29 cellular contexts compared by ENCODE assay signal in genomic region chr7:131867461-131867860, GRCh38.
"Had no signal": no experiment of that assay in that cellular context is flagged by ENCODE, and none has a peak within 500 bp of the region (broad histone marks: within the 10 kb centered on the region; RNA-seq: fewer than 3 reads in every experiment).

No MANE protein-coding gene starts in this region.

- DNase-seq: stimulated activated CD4-positive, alpha-beta T cell treated with anti-CD3 and anti-CD28 coated beads, Interleukin-2, amount 100 ng/mL, for 48 hours; stimulated activated CD4-positive, alpha-beta T cell treated with anti-CD3 and anti-CD28 coated beads, Interleukin-4, amount 100 ng/mL, for 1 hour; stimulated activated CD4-positive, alpha-beta T cell treated with anti-CD3 and anti-CD28 coated beads, Interleukin-4, amount 100 ng/mL, for 24 hours; stimulated activated CD4-positive, alpha-beta T cell treated with anti-CD3 and anti-CD28 coated beads, Interleukin-4, amount 100 ng/mL, for 4 hours; stimulated activated CD8-positive, alpha-beta memory T cell treated with anti-CD3 and anti-CD28 coated beads, Interleukin-4, amount 100 ng/mL, for 48 hours; stimulated activated naive B cell treated with anti-CD40 and anti-IgM and Interleukin-4, amounts not matched to agents 10 μg/mL and 1 μg/mL and 100 μg/mL, for 72 hours; stimulated activated naive CD4-positive, alpha-beta T cell; stimulated activated naive CD4-positive, alpha-beta T cell treated with Interleukin-2 at 50 U/mL for 16 hours; stimulated activated naive CD8-positive, alpha-beta T cell treated with anti-CD3 and anti-CD28 coated beads, Interleukin-15, amount 100 ng/mL, for 72 hours; stimulated activated naive CD8-positive, alpha-beta T cell treated with anti-CD3 and anti-CD28 coated beads, Interleukin-15, Interleukin-2, amounts not matched to agents 100 U/mL and 50 U/mL, for 24 hours; stomach; substantia nigra; testis; thyroid gland; tibial artery; transverse colon; trophoblast cell; upper lobe of left lung; upper lobe of right lung; uterus had no signal

- H3K36me3 Mint-ChIP-seq: stimulated activated effector memory CD8-positive, alpha-beta T cell treated with anti-CD3 and anti-CD28 coated beads, Interleukin-12 subunit alpha, Interleukin-12 subunit beta, amount 100 ng/mL, for 72 hours; stimulated activated memory B cell treated with anti-CD40 and anti-IgM and Interleukin-4, amounts not matched to agents 10 μg/mL and 1 μg/mL and 100 μg/mL, for 72 hours; stimulated activated naive B cell treated with anti-CD40 and anti-IgM and Interleukin-4, amounts not matched to agents 10 μg/mL and 1 μg/mL and 100 μg/mL, for 72 hours; type B pancreatic cell had no signal

- FAIRE-seq: urothelium cell line had no signal

- H3K9me3 ChIP-seq: stomach, suprapubic skin, testis, thoracic aorta, thyroid gland, tibial artery, tibial nerve, transverse colon, upper lobe of left lung, upper lobe of right lung, uterus, vagina had no signal

- H3K27ac ChIP-seq: stomach, suprapubic skin, testis, thoracic aorta, thyroid gland, tibial artery, tibial nerve, transverse colon, upper lobe of left lung, upper lobe of right lung, uterus, vagina had no signal

- H3K9me3 Mint-ChIP-seq: stimulated activated effector memory CD8-positive, alpha-beta T cell treated with anti-CD3 and anti-CD28 coated beads, Interleukin-12 subunit alpha, Interleukin-12 subunit beta, amount 100 ng/mL, for 72 hours; type B pancreatic cell had no signal

- H3K4me3 ChIP-seq: stomach, suprapubic skin, testis, thoracic aorta, thyroid gland, tibial artery, tibial nerve, transverse colon, upper lobe of left lung, upper lobe of right lung, uterus, vagina had no signal

- H3K36me3 ChIP-seq: stomach, suprapubic skin, thoracic aorta, thyroid gland, tibial artery, tibial nerve, transverse colon, upper lobe of left lung, upper lobe of right lung, uterus, vagina had no signal

- H3K27me3 ChIP-seq: testis, thyroid gland, tibial nerve, transverse colon, upper lobe of left lung, upper lobe of right lung, uterus, vagina had no signal

- H3K4me3 Mint-ChIP-seq: stimulated activated effector memory CD8-positive, alpha-beta T cell treated with anti-CD3 and anti-CD28 coated beads, Interleukin-12 subunit alpha, Interleukin-12 subunit beta, amount 100 ng/mL, for 72 hours; stimulated activated memory B cell treated with anti-CD40 and anti-IgM and Interleukin-4, amounts not matched to agents 10 μg/mL and 1 μg/mL and 100 μg/mL, for 72 hours; stimulated activated naive B cell treated with anti-CD40 and anti-IgM and Interleukin-4, amounts not matched to agents 10 μg/mL and 1 μg/mL and 100 μg/mL, for 72 hours; stimulated activated naive CD8-positive, alpha-beta T cell treated with anti-CD3 and anti-CD28 coated beads, Interleukin-15, amount 100 ng/mL, for 72 hours; stimulated activated naive CD8-positive, alpha-beta T cell treated with anti-CD3 and anti-CD28 coated beads, Interleukin-15, Interleukin-2, amounts not matched to agents 100 ng/mL and 50 ng/mL, for 24 hours; type B pancreatic cell had no signal

- H3K4me1 ChIP-seq: suprapubic skin, testis, thyroid gland, tibial artery, transverse colon, upper lobe of right lung, uterus, vagina had no signal

- ATAC-seq: stimulated activated effector memory CD8-positive, alpha-beta T cell treated with anti-CD3 and anti-CD28 coated beads, Interleukin-12 subunit alpha, Interleukin-12 subunit beta, amount 100 ng/mL, for 72 hours; stimulated activated memory B cell treated with anti-CD40 and anti-IgM and Interleukin-4, amounts not matched to agents 10 μg/mL and 1 μg/mL and 100 μg/mL, for 72 hours; stimulated activated naive B cell treated with anti-CD40 and anti-IgM and Interleukin-4, amounts not matched to agents 10 μg/mL and 1 μg/mL and 100 μg/mL, for 72 hours; stimulated activated naive CD8-positive, alpha-beta T cell treated with anti-CD3 and anti-CD28 coated beads, Interleukin-15, amount 100 ng/mL, for 72 hours; stimulated activated naive CD8-positive, alpha-beta T cell treated with anti-CD3 and anti-CD28 coated beads, Interleukin-15, Interleukin-2, amounts not matched to agents 100 U/mL and 50 U/mL, for 24 hours; upper lobe of right lung had no signal

- H3K27ac Mint-ChIP-seq: stimulated activated effector memory CD8-positive, alpha-beta T cell treated with anti-CD3 and anti-CD28 coated beads, Interleukin-12 subunit alpha, Interleukin-12 subunit beta, amount 100 ng/mL, for 72 hours; stimulated activated memory B cell treated with anti-CD40 and anti-IgM and Interleukin-4, amounts not matched to agents 10 μg/mL and 1 μg/mL and 100 μg/mL, for 72 hours; stimulated activated naive B cell treated with anti-CD40 and anti-IgM and Interleukin-4, amounts not matched to agents 10 μg/mL and 1 μg/mL and 100 μg/mL, for 72 hours; stimulated activated naive CD8-positive, alpha-beta T cell treated with anti-CD3 and anti-CD28 coated beads, Interleukin-15, Interleukin-2, amounts not matched to agents 100 ng/mL and 50 ng/mL, for 24 hours; type B pancreatic cell had no signal

- H3K4me1 Mint-ChIP-seq: stimulated activated effector memory CD8-positive, alpha-beta T cell treated with anti-CD3 and anti-CD28 coated beads, Interleukin-12 subunit alpha, Interleukin-12 subunit beta, amount 100 ng/mL, for 72 hours; stimulated activated memory B cell treated with anti-CD40 and anti-IgM and Interleukin-4, amounts not matched to agents 10 μg/mL and 1 μg/mL and 100 μg/mL, for 72 hours; stimulated activated naive B cell treated with anti-CD40 and anti-IgM and Interleukin-4, amounts not matched to agents 10 μg/mL and 1 μg/mL and 100 μg/mL, for 72 hours; stimulated activated naive CD8-positive, alpha-beta T cell treated with anti-CD3 and anti-CD28 coated beads, Interleukin-15, amount 100 ng/mL, for 72 hours had no signal
